ENCODE assay signal across 17 cellular contexts in genomic region chr17:6570731-6571465, GRCh38.
"Had no signal": no experiment of that assay in that cellular context is flagged by ENCODE, and none has a peak within 500 bp of the region (broad histone marks: within the 10 kb centered on the region; RNA-seq: fewer than 3 reads in every experiment).

No MANE protein-coding gene starts in this region.

- H3K27me3 Mint-ChIP-seq: activated CD8-positive, alpha-beta memory T cell treated with anti-CD3 and anti-CD28 coated beads, Interleukin-2, amount 10 ng/mL, durations not matched to agents 7 days and 5 days had no signal

- H3K36me3 Mint-ChIP-seq: activated CD4-positive, alpha-beta memory T cell treated with anti-CD3 and anti-CD28 coated beads for 36 hours; activated CD8-positive, alpha-beta memory T cell treated with anti-CD3 and anti-CD28 coated beads, Interleukin-2, amount 10 ng/mL, durations not matched to agents 7 days and 5 days; memory B cell; natural killer cell had no signal

- H3K4me3 ChIP-seq: colonic mucosa, thyroid gland had no signal

- H3K36me3 ChIP-seq: colonic mucosa, thyroid gland had no signal

- H3K27ac ChIP-seq: colonic mucosa, thyroid gland, VCaP had no signal

- H3K9me3 Mint-ChIP-seq: activated CD4-positive, alpha-beta memory T cell treated with anti-CD3 and anti-CD28 coated beads for 36 hours; memory B cell; natural killer cell had no signal

- H3K4me1 ChIP-seq: colonic mucosa had no signal

- H3K27me3 ChIP-seq: colonic mucosa, thyroid gland had no signal

- H3K27ac Mint-ChIP-seq: activated CD4-positive, alpha-beta memory T cell treated with anti-CD3 and anti-CD28 coated beads for 36 hours; activated CD4-positive, alpha-beta T cell treated with anti-CD3 and anti-CD28 coated beads for 36 hours; activated CD8-positive, alpha-beta memory T cell treated with anti-CD3 and anti-CD28 coated beads, Interleukin-2, amount 10 ng/mL, durations not matched to agents 7 days and 5 days; memory B cell; natural killer cell had no signal

- H3K9me3 ChIP-seq: colonic mucosa, thyroid gland had no signal

- DNase-seq: activated CD4-positive, alpha-beta memory T cell treated with anti-CD3 and anti-CD28 coated beads for 36 hours; activated CD4-positive, alpha-beta T cell treated with anti-CD3 and anti-CD28 coated beads for 36 hours; activated CD8-positive, alpha-beta memory T cell treated with anti-CD3 and anti-CD28 coated beads, Interleukin-2, amount 10 ng/mL, durations not matched to agents 7 days and 5 days; activated naive CD4-positive, alpha-beta T cell treated with anti-CD3 and anti-CD28 coated beads, Interleukin-2, amount 50 U/mL, for 16 hours; activated T-cell treated with anti-CD3 and anti-CD28 coated beads, Interleukin-2, amount 50 U/mL, for 1 hour; colonic mucosa; effector CD4-positive, alpha-beta T cell; foreskin fibroblast; glutamatergic neuron; kidney glomerular epithelial cell; left ventricle myocardium superior; natural killer cell; stimulated activated CD4-positive, alpha-beta T cell treated with anti-CD3 and anti-CD28 coated beads, Interleukin-1b, Interleukin-23, amount 100 ng/mL, for 48 hours; T-helper 1 cell; thyroid gland had no signal

- H3K4me3 Mint-ChIP-seq: activated CD4-positive, alpha-beta memory T cell treated with anti-CD3 and anti-CD28 coated beads for 36 hours; activated CD4-positive, alpha-beta T cell treated with anti-CD3 and anti-CD28 coated beads for 36 hours; activated CD8-positive, alpha-beta memory T cell treated with anti-CD3 and anti-CD28 coated beads, Interleukin-2, amount 10 ng/mL, durations not matched to agents 7 days and 5 days; memory B cell; natural killer cell had no signal
